ENCODE assay signal across 22 cellular contexts in the genomic region with DNA sequence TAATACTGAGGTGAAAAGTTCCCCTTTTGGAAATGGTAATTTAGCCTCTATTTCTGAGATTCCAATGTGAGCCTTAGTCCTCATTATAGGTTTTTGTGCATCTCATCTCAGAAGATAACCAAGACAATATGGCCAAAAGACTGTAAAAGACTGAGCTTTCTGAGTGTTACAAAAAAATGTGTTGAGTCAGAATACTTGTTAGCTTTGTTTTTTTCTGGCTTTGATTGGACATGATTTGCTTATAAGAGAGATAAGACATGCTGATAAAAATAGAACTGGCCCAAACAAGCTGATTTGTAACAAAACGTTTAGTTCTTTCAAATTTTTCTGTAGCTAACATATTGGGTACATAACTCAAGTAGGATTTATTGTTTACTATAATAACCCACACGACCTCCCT. TPM values are rescaled to one million over a fixed set of nuclear protein-coding genes. Genes with fewer than 3 reads are reported as not detected.
DNase-seq lines count a peak whose midpoint lies in the region; ATAC-seq and TF ChIP-seq lines count a peak whose summit lies in the region.
"Had no signal": no experiment of that assay in that cellular context is flagged by ENCODE, and none has a peak within 500 bp of the region (broad histone marks: within the 10 kb centered on the region; RNA-seq: fewer than 3 reads in every experiment).

No MANE protein-coding gene starts in this region.

- H3K9ac ChIP-seq in IMR-90 (ENCODE audit: low read depth, low read length) (no peak overlapping the region), fibroblast of lung (ENCODE audit: insufficient read depth, low read length) (no peak overlapping the region), rectal smooth muscle tissue (ENCODE audit: low read length) (no peak overlapping the region)

- peak; percentile 3 for DNase-seq in A172 (ENCODE audit: low spot score)
- peak; percentile 60 for DNase-seq in IMR-90
- peak; percentile 36 to 61 for DNase-seq in fibroblast of lung (ENCODE audit: low read depth in 2 of 2)
- no peak for DNase-seq in progenitor cell of endocrine pancreas (ENCODE audit: low spot score, unreplicated experiment)
- DNase-seq in body of pancreas, result no peak
- no peak for DNase-seq in natural killer cell treated with Interleukin-12 subunit alpha and Interleukin-12 subunit beta and Interleukin-15 and Interleukin-18, amount 100 ng/mL, for 72 hours (ENCODE audit: low spot score)
- DNase-seq: activated CD4-positive, alpha-beta T cell treated with anti-CD3 and anti-CD28 coated beads, Interleukin-2, amount 10 ng/mL, durations not matched to agents 24 days and 14 days; CD4-positive, alpha-beta memory T cell; effector CD8-positive, alpha-beta T cell; HCEC 1CT; NCI-H1105; NCI-H524 treated with DMSO at 0.1 percent for 48 hours; right lobe of liver; SHP77 treated with DMSO at 0.1 percent for 48 hours; stimulated activated naive CD8-positive, alpha-beta T cell treated with anti-CD3 and anti-CD28 coated beads, Interleukin-15, Interleukin-2, amounts not matched to agents 100 U/mL and 50 U/mL, for 24 hours; T-cell; upper lobe of left lung had no signal

- no peaks in the 10 kb centered on the region for H3K79me2 ChIP-seq in fibroblast of lung (ENCODE audit: control insufficient read depth, insufficient read depth, low read length)

- no peak overlapping the region for H2AK5ac ChIP-seq in IMR-90 (ENCODE audit: low read depth, low read length)

- H3K9me3 ChIP-seq in IMR-90 (ENCODE audit: control insufficient read depth, insufficient read depth, low read length) (no peaks in the 10 kb centered on the region), fibroblast of lung (ENCODE audit: control insufficient read depth, insufficient read depth, low read depth, low read length) (no peaks in the 10 kb centered on the region), body of pancreas (no peaks in the 10 kb centered on the region)
- H3K9me3 ChIP-seq: right lobe of liver, upper lobe of left lung had no signal

- H2AFZ ChIP-seq in IMR-90 (replicated peaks; ENCODE audit: low read length, poor library complexity), result no peak overlapping the region
- no peak overlapping the region for H2AFZ ChIP-seq in fibroblast of lung (ENCODE audit: low read length)

- H4K20me1 ChIP-seq in IMR-90 (ENCODE audit: insufficient read depth, low read length), result no peaks in the 10 kb centered on the region
- no peaks in the 10 kb centered on the region for H4K20me1 ChIP-seq in fibroblast of lung (ENCODE audit: control insufficient read depth, extremely low read depth, insufficient read depth, low read length)

- H4K91ac ChIP-seq in IMR-90 (ENCODE audit: insufficient read depth, low read depth, low read length), result no peak overlapping the region

- H3K9me1 ChIP-seq in IMR-90 (ENCODE audit: insufficient read depth, low read length), result 0 out of 2 replicates have a peak, but pooled peaks cover 3% of the 10 kb centered on the region

- no peaks in the 10 kb centered on the region for H3K9me3 Mint-ChIP-seq in progenitor cell of endocrine pancreas (ENCODE audit: low read depth)
- peaks cover 7% of the 10 kb centered on the region for H3K9me3 Mint-ChIP-seq in natural killer cell treated with Interleukin-12 subunit alpha and Interleukin-12 subunit beta and Interleukin-15 and Interleukin-18, amount 100 ng/mL, for 72 hours
- H3K9me3 Mint-ChIP-seq: activated CD4-positive, alpha-beta T cell treated with anti-CD3 and anti-CD28 coated beads, Interleukin-2, amount 10 ng/mL, durations not matched to agents 24 days and 14 days; activated T-helper 17 cell treated with anti-CD3 and anti-CD28 coated beads, Interleukin-2, amount 50 U/mL, for 72 hours; CD4-positive, alpha-beta memory T cell; central memory CD8-positive, alpha-beta T cell; T-cell had no signal

- no peak overlapping the region for H2BK120ac ChIP-seq in IMR-90 (ENCODE audit: low read depth, low read length)

- H3K27ac ChIP-seq in IMR-90 (ENCODE audit: insufficient read depth, low read length) (no peak overlapping the region), fibroblast of lung (ENCODE audit: insufficient read depth, low read length) (no peak overlapping the region), rectal smooth muscle tissue (ENCODE audit: low read depth, low read length) (peak overlapping the region; percentile 50), body of pancreas (no peak overlapping the region)
- H3K27ac ChIP-seq: foreskin keratinocyte, right lobe of liver had no signal

- H3K27me3 Mint-ChIP-seq in progenitor cell of endocrine pancreas, result no peaks in the 10 kb centered on the region
- H3K27me3 Mint-ChIP-seq in natural killer cell treated with Interleukin-12 subunit alpha and Interleukin-12 subunit beta and Interleukin-15 and Interleukin-18, amount 100 ng/mL, for 72 hours, result peaks cover 0 to 10% of the 10 kb centered on the region in 2 donors
- H3K27me3 Mint-ChIP-seq: central memory CD8-positive, alpha-beta T cell had no signal

- H3K4me3 ChIP-seq in IMR-90 (ENCODE audit: insufficient read depth, low read depth, low read length) (no peak overlapping the region), fibroblast of lung (replicated peaks in 1 of 4; ENCODE audit: control extremely low read depth in 1 of 4, insufficient read depth in 1 of 4, low read depth in 3 of 4, low read length in 4 of 4) (no peak overlapping the region), rectal smooth muscle tissue (ENCODE audit: low read length) (no peak overlapping the region), body of pancreas (no peak overlapping the region)
- H3K4me3 ChIP-seq: right lobe of liver, upper lobe of left lung had no signal

- H3K4me1 Mint-ChIP-seq in progenitor cell of endocrine pancreas (ENCODE audit: low read depth), result no peaks in the 10 kb centered on the region
- H3K4me1 Mint-ChIP-seq in natural killer cell treated with Interleukin-12 subunit alpha and Interleukin-12 subunit beta and Interleukin-15 and Interleukin-18, amount 100 ng/mL, for 72 hours (ENCODE audit: low read depth in 2 of 2), result no peaks in the 10 kb centered on the region
- H3K4me1 Mint-ChIP-seq: activated CD4-positive, alpha-beta T cell treated with anti-CD3 and anti-CD28 coated beads, Interleukin-2, amount 10 ng/mL, durations not matched to agents 24 days and 14 days; activated T-helper 17 cell treated with anti-CD3 and anti-CD28 coated beads, Interleukin-2, amount 50 U/mL, for 72 hours; CD4-positive, alpha-beta memory T cell; central memory CD8-positive, alpha-beta T cell; T-cell had no signal

- H3K4me1 ChIP-seq in IMR-90 (ENCODE audit: control insufficient read depth, insufficient read depth, low read length) (peaks cover 2% of the 10 kb centered on the region; the same call in 1 of the 2 replicates), fibroblast of lung (ENCODE audit: control insufficient read depth, extremely low read depth, insufficient read depth, low read length) (peaks cover 2% of the 10 kb centered on the region), rectal smooth muscle tissue (ENCODE audit: control insufficient read depth, insufficient read depth, low read length) (peaks cover 23% of the 10 kb centered on the region), body of pancreas (no peaks in the 10 kb centered on the region)
- H3K4me1 ChIP-seq: right lobe of liver had no signal

- no peak; the same call in 1 of the 2 replicates for ATAC-seq in IMR-90 (ENCODE audit: low read depth)
- no peak for ATAC-seq in GM21381 (IDR thresholded peaks at IDR 0.05; ENCODE audit: unreplicated experiment)
- ATAC-seq in body of pancreas, result no peak
- ATAC-seq in natural killer cell treated with Interleukin-12 subunit alpha and Interleukin-12 subunit beta and Interleukin-15 and Interleukin-18, amount 100 ng/mL, for 72 hours, result no peak
- ATAC-seq: activated T-helper 17 cell treated with anti-CD3 and anti-CD28 coated beads, Interleukin-2, amount 50 U/mL, for 72 hours; foreskin keratinocyte; right lobe of liver; stimulated activated naive CD8-positive, alpha-beta T cell treated with anti-CD3 and anti-CD28 coated beads, Interleukin-15, Interleukin-2, amounts not matched to agents 100 U/mL and 50 U/mL, for 24 hours; T-cell had no signal

- H3K56ac ChIP-seq in IMR-90 (ENCODE audit: extremely low read depth, insufficient read depth, low read length), result no peak overlapping the region

- dilution Hi-C loops in IMR-90 (cut with HindIII; ENCODE audit: low sequenced_read_pairs, unreplicated experiment), result no loop called here

- H4K5ac ChIP-seq in IMR-90 (ENCODE audit: low read depth, low read length), result no peak overlapping the region

- no CpG with 5 or more reads among the region's 2 CpGs for WGBS in IMR-90 (ENCODE audit: extremely low coverage in 2 of 2, insufficient read length in 1 of 2), 2 experiments
- WGBS in body of pancreas, 2 donors, result 13 to 15% methylated on average over 2 of the region's 2 CpGs

- no peak overlapping the region for H2BK5ac ChIP-seq in IMR-90 (ENCODE audit: low read depth, low read length, poor library complexity, severe bottlenecking)

- no peak overlapping the region for H3K18ac ChIP-seq in IMR-90 (ENCODE audit: low read depth, low read length)

- H4K8ac ChIP-seq in IMR-90 (ENCODE audit: low read depth in 2 of 2, low read length in 2 of 2), result no peak overlapping the region

- in situ Hi-C loops in IMR-90 (cut with MboI; ENCODE audit: low sequenced_read_pairs), result no loop called here

- TF ChIP-seq CTCF in IMR-90 (conservative IDR thresholded peaks at IDR 0.05; ENCODE audit: low read depth, low read length) (no peak), fibroblast of lung (conservative IDR thresholded peaks at IDR 0.05 in 1 of 2, IDR thresholded peaks at IDR 0.05 in 1 of 2; ENCODE audit: low read depth in 1 of 2, low read length in 2 of 2) (no peak), progenitor cell of endocrine pancreas (IDR thresholded peaks at IDR 0.05; ENCODE audit: unreplicated experiment) (no peak), body of pancreas (IDR thresholded peaks at IDR 0.05) (no peak)

- no peak overlapping the region for H3K27ac Mint-ChIP-seq in progenitor cell of endocrine pancreas
- H3K27ac Mint-ChIP-seq in natural killer cell treated with Interleukin-12 subunit alpha and Interleukin-12 subunit beta and Interleukin-15 and Interleukin-18, amount 100 ng/mL, for 72 hours, result no peak overlapping the region
- H3K27ac Mint-ChIP-seq: activated CD4-positive, alpha-beta T cell treated with anti-CD3 and anti-CD28 coated beads, Interleukin-2, amount 10 ng/mL, durations not matched to agents 24 days and 14 days; activated T-helper 17 cell treated with anti-CD3 and anti-CD28 coated beads, Interleukin-2, amount 50 U/mL, for 72 hours; CD4-positive, alpha-beta memory T cell; T-cell had no signal

- no peak overlapping the region for H2BK20ac ChIP-seq in IMR-90 (ENCODE audit: low read depth, low read length)

- H3K36me3 Mint-ChIP-seq in progenitor cell of endocrine pancreas (ENCODE audit: insufficient read depth), result no peaks in the 10 kb centered on the region
- no peaks in the 10 kb centered on the region for H3K36me3 Mint-ChIP-seq in natural killer cell treated with Interleukin-12 subunit alpha and Interleukin-12 subunit beta and Interleukin-15 and Interleukin-18, amount 100 ng/mL, for 72 hours
- H3K36me3 Mint-ChIP-seq: CD4-positive, alpha-beta memory T cell; T-cell had no signal

- no peak overlapping the region for H3K23ac ChIP-seq in IMR-90 (ENCODE audit: low read depth, low read length)

- H3K36me3 ChIP-seq in IMR-90 (ENCODE audit: control insufficient read depth, insufficient read depth, low read length), result no peaks in the 10 kb centered on the region
- H3K36me3 ChIP-seq in fibroblast of lung (ENCODE audit: control insufficient read depth, insufficient read depth, low read length), result no peaks in the 10 kb centered on the region
- H3K36me3 ChIP-seq in rectal smooth muscle tissue (ENCODE audit: control insufficient read depth, insufficient read depth, low read length), result no peaks in the 10 kb centered on the region
- no peaks in the 10 kb centered on the region for H3K36me3 ChIP-seq in body of pancreas (replicated peaks in 1 of 2; ENCODE audit: insufficient read depth in 1 of 2, low read depth in 2 of 2)
- H3K36me3 ChIP-seq: right lobe of liver, upper lobe of left lung had no signal

- intact Hi-C loops in IMR-90 (cut with micrococcal nuclease), result no loop called here
- intact Hi-C loops in body of pancreas (cut with DNase I), result no loop called here

- H3K4me2 ChIP-seq in IMR-90 (ENCODE audit: low read depth, low read length), result peak overlapping the region; percentile 55; the same call in 1 of the 2 replicates
- H3K4me2 ChIP-seq in fibroblast of lung (ENCODE audit: extremely low read depth, insufficient read depth, low read length), result peak overlapping the region; percentile 7

- POLR2A ChIA-PET in IMR-90 (lab: Charles Lee; ENCODE audit: unreplicated experiment), result no interaction called here

- H3K4me3 Mint-ChIP-seq in progenitor cell of endocrine pancreas (ENCODE audit: low read depth), result no peak overlapping the region
- no peak overlapping the region for H3K4me3 Mint-ChIP-seq in natural killer cell treated with Interleukin-12 subunit alpha and Interleukin-12 subunit beta and Interleukin-15 and Interleukin-18, amount 100 ng/mL, for 72 hours
- H3K4me3 Mint-ChIP-seq: activated CD4-positive, alpha-beta T cell treated with anti-CD3 and anti-CD28 coated beads, Interleukin-2, amount 10 ng/mL, durations not matched to agents 24 days and 14 days; activated T-helper 17 cell treated with anti-CD3 and anti-CD28 coated beads, Interleukin-2, amount 50 U/mL, for 72 hours; CD4-positive, alpha-beta memory T cell; central memory CD8-positive, alpha-beta T cell; T-cell had no signal

- no peak overlapping the region for H3K4ac ChIP-seq in IMR-90 (ENCODE audit: low read depth, low read length)

- no peaks in the 10 kb centered on the region for H3K79me1 ChIP-seq in IMR-90 (ENCODE audit: low read depth in 1 of 2, low read length in 2 of 2)

- CTCF ChIA-PET in IMR-90 (lab: Yijun Ruan, JAX), result interaction anchor here (0.5 kb wide), 1 partner anchor 166 kb away, joined by 3 read pairs; no protein-coding TSS in a partner anchor

- H3K27me3 ChIP-seq in IMR-90 (ENCODE audit: control insufficient read depth, insufficient read depth, low read length), result no peaks in the 10 kb centered on the region
- no peaks in the 10 kb centered on the region for H3K27me3 ChIP-seq in fibroblast of lung (ENCODE audit: control insufficient read depth, insufficient read depth, low read length)
- H3K27me3 ChIP-seq in rectal smooth muscle tissue (ENCODE audit: control insufficient read depth, insufficient read depth, low read length), result no peaks in the 10 kb centered on the region
- H3K27me3 ChIP-seq in body of pancreas, result no peaks in the 10 kb centered on the region
- H3K27me3 ChIP-seq: foreskin keratinocyte, right lobe of liver, upper lobe of left lung had no signal

- TF ChIP-seq RAD21 in IMR-90 (IDR thresholded peaks at IDR 0.05; ENCODE audit: low read length), result no peak

- BruUV-seq in IMR-90 (replicated peaks; lab: Mats Ljungman, UMichigan), result no TSS peak

- no peak overlapping the region for H2AK9ac ChIP-seq in IMR-90 (replicated peaks; ENCODE audit: low read depth, low read length, poor library complexity)

- H3K14ac ChIP-seq in IMR-90 (replicated peaks; ENCODE audit: low read depth, low read length), result no peak overlapping the region

- TF ChIP-seq POLR2A in IMR-90 (IDR thresholded peaks at IDR 0.05; ENCODE audit: low read depth, low read length) (no peak), body of pancreas (IDR thresholded peaks at IDR 0.05) (no peak)

- H2BK15ac ChIP-seq in IMR-90 (ENCODE audit: low read depth, low read length), result no peak overlapping the region

RNA-seq across cellular contexts. Expression of a gene that starts 33.0 kb away (rescaled TPM):
- total RNA-seq in A172 (2014; rRNA removed; shearing (Covaris generic)), result 0.05 and 0.29 TPM in 2 replicates
- total RNA-seq in IMR-90 (2012; rRNA removed), result under 0.01 TPM in 2 replicates
- 0.03 TPM in 1 of 2 replicates, not detected in the other for polyA plus RNA-seq in IMR-90 (2012; rRNA removed)
- polyA plus RNA-seq in IMR-90 (2012; cell fraction: cytosol; rRNA removed), result 0.01 and 0.02 TPM in 2 replicates
- polyA plus RNA-seq in IMR-90 (2012; cell fraction: nucleus; rRNA removed; ENCODE audit: low replicate concordance), result 0.01 TPM in 1 of 2 replicates, not detected in the other
- total RNA-seq in fibroblast of lung, result 0.33 and 0.77 TPM in 2 replicates
- polyA plus RNA-seq in fibroblast of lung, result 0.76 and 2.3 TPM in 2 replicates
- 0.62 and 2.3 TPM in 2 replicates for polyA plus RNA-seq in fibroblast of lung (2012)
- 0.33 and 1.0 TPM in 2 replicates for polyA minus RNA-seq in fibroblast of lung (ENCODE audit: low replicate concordance)
- total RNA-seq in progenitor cell of endocrine pancreas, result 0.31 and 0.73 TPM in 2 replicates
- 1 to 10 TPM; 3.0 to 6.5 TPM for total RNA-seq in body of pancreas
- not detected for total RNA-seq in natural killer cell treated with Interleukin-12 subunit alpha and Interleukin-12 subunit beta and Interleukin-15 and Interleukin-18, amount 100 ng/mL, for 72 hours
- total RNA-seq: activated CD4-positive, alpha-beta T cell treated with anti-CD3 and anti-CD28 coated beads, Interleukin-2, amount 10 ng/mL, durations not matched to agents 24 days and 14 days; activated T-helper 17 cell treated with anti-CD3 and anti-CD28 coated beads, Interleukin-2, amount 50 U/mL, for 72 hours; CD4-positive, alpha-beta memory T cell; foreskin keratinocyte had no signal
- polyA plus RNA-seq: CD4-positive, alpha-beta memory T cell; foreskin keratinocyte had no signal

Comparison
In these comparisons a context has a peak if more than half of its experiments do, and no peak if none do; other contexts are left out.
1. DNase-seq: peak in A172 (single experiment), IMR-90 (single experiment) and fibroblast of lung (2 of 2); none in progenitor cell of endocrine pancreas (single experiment), body of pancreas (0 of 4) and natural killer cell treated with Interleukin-12 subunit alpha and Interleukin-12 subunit beta and Interleukin-15 and Interleukin-18, amount 100 ng/mL, for 72 hours (single experiment).